ENCODE assay signal across 8 cellular contexts in genomic region chr11:103682318-103683184, GRCh38.
DNase-seq lines count a peak whose midpoint lies in the region; ATAC-seq, FAIRE-seq and TF ChIP-seq lines count a peak whose summit lies in the region.

No MANE protein-coding gene starts in this region.

- peak; percentile 65 for TF ChIP-seq CTCF in kidney epithelial cell (IDR thresholded peaks at IDR 0.05; ENCODE audit: insufficient read depth, low read length, poor library complexity, severe bottlenecking)

- no peaks in the 10 kb centered on the region for H3K36me3 ChIP-seq in kidney epithelial cell (ENCODE audit: control insufficient read depth, insufficient read depth, low read length)

- ATAC-seq in GM18517 (IDR thresholded peaks at IDR 0.05; ENCODE audit: unreplicated experiment): peak; percentile 98
- peak; percentile 94 for ATAC-seq in HG02970 (IDR thresholded peaks at IDR 0.05; ENCODE audit: low FRiP score, unreplicated experiment)

- peak; percentile 89 for FAIRE-seq in TTC549 (lab: Jason Lieb, UNC)

- DNase-seq in AG08395 (ENCODE audit: low spot score) (peak; percentile 76), NCI-H2081 treated with DMSO at 0.1 percent for 48 hours (lab: John Stamatoyannopoulos, UW) (peak; percentile 38), caudate nucleus (lab: John Stamatoyannopoulos, UW) (peak in 54 of 61 donors; percentile 4 to 85 (median 50)), kidney epithelial cell (ENCODE audit: low read depth) (peak; percentile 39)
- peak; percentile 14 for DNase-seq in stimulated activated CD4-positive, alpha-beta T cell treated with anti-CD3 and anti-CD28 coated beads, Interleukin-2, amount 100 ng/mL, for 4 hours (ENCODE audit: low read depth)

- no peak overlapping the region for H3K4me3 ChIP-seq in kidney epithelial cell (ENCODE audit: low read depth, low read length)

- H3K27me3 ChIP-seq in kidney epithelial cell (ENCODE audit: control insufficient read depth, insufficient read depth, low read length): no peaks in the 10 kb centered on the region

- H3K27ac ChIP-seq in caudate nucleus (ENCODE audit: low read depth, low read length): no peak overlapping the region

Comparison
In these comparisons a context has a peak if more than half of its experiments do, and no peak if none do; other contexts are left out.
1. DNase-seq: peak in every context shown above with its lines; median percentile 76 in AG08395; 50 in caudate nucleus; 39 in kidney epithelial cell; 38 in NCI-H2081 treated with DMSO at 0.1 percent for 48 hours; 14 in stimulated activated CD4-positive, alpha-beta T cell treated with anti-CD3 and anti-CD28 coated beads, Interleukin-2, amount 100 ng/mL, for 4 hours.